22 cellular contexts compared by ENCODE assay signal in genomic region chr5:123964916-123965315, GRCh38.
"Had no signal": no experiment of that assay in that cellular context is flagged by ENCODE, and none has a peak within 500 bp of the region (broad histone marks: within the 10 kb centered on the region; RNA-seq: fewer than 3 reads in every experiment).

No MANE protein-coding gene starts in this region.

- H3K4me3 ChIP-seq: Peyer's patch, SJCRH30 had no signal

- H3K36me3 ChIP-seq: brain microvascular endothelial cell, Peyer's patch, SJCRH30 had no signal

- DNase-seq: activated CD4-positive, alpha-beta T cell treated with anti-CD3 and anti-CD28 coated beads for 4 hours; activated CD4-positive, alpha-beta T cell treated with anti-CD3 and anti-CD28 coated beads, Interleukin-2, amount 50 U/mL, for 4 hours; activated CD8-positive, alpha-beta memory T cell treated with anti-CD3 and anti-CD28 coated beads, Interleukin-2, amount 50 U/mL, for 48 hours; activated CD8-positive, alpha-beta T cell treated with anti-CD3 and anti-CD28 coated beads, Interleukin-2, amount 10 ng/mL, durations not matched to agents 7 days and 5 days; activated naive CD4-positive, alpha-beta T cell treated with anti-CD3 and anti-CD28 coated beads, Interleukin-2, amount 50 U/mL, for 16 hours; activated T-cell treated with anti-CD3 and anti-CD28 coated beads, Interleukin-2, amount 50 U/mL, for 1 hour; brain microvascular endothelial cell; cerebellar nuclear complex; MM.1S; NCI-H1105; NCI-H1436 treated with DMSO at 0.1 percent for 48 hours; NCI-H187; NCI-H2081; NCI-H510A treated with DMSO at 0.1 percent for 48 hours; NCI-H69; NK-92 treated with Interleukin-12 subunit alpha and Interleukin-12 subunit beta, amount 100 ng/mL, for 24 hours; OCI-M1; Peyer's patch; Right ventricle myocardium superior; SJCRH30 had no signal

- H3K9me3 ChIP-seq: Peyer's patch, SJCRH30 had no signal

- H3K27me3 ChIP-seq: brain microvascular endothelial cell, Peyer's patch, SJCRH30 had no signal

- H3K27ac ChIP-seq: brain microvascular endothelial cell, Peyer's patch, RWPE1, SJCRH30 had no signal

- H3K4me1 ChIP-seq: Peyer's patch, SJCRH30 had no signal

- ATAC-seq: activated CD4-positive, CD25-positive, alpha-beta regulatory T cell treated with anti-CD3 and anti-CD28 coated beads, Interleukin-2, amount 50 U/mL, for 24 hours; activated CD8-positive, alpha-beta T cell treated with anti-CD3 and anti-CD28 coated beads, Interleukin-2, amount 10 ng/mL, durations not matched to agents 7 days and 5 days had no signal
